ENCODE assay signal across 9 cellular contexts in genomic region chr14:36655963-36656768, GRCh38. TPM values are rescaled to one million over a fixed set of nuclear protein-coding genes. Genes with fewer than 3 reads are reported as not detected.
DNase-seq lines count a peak whose midpoint lies in the region; ATAC-seq and TF ChIP-seq lines count a peak whose summit lies in the region.
"Had no signal": no experiment of that assay in that cellular context is flagged by ENCODE, and none has a peak within 500 bp of the region (broad histone marks: within the 10 kb centered on the region; RNA-seq: fewer than 3 reads in every experiment).

No MANE protein-coding gene starts in this region.

- TF ChIP-seq CTCF in AG09309 (IDR thresholded peaks at IDR 0.05; ENCODE audit: control insufficient read depth, insufficient read depth, low read depth, low read length, missing control alignments), result peak; percentile 53

- H3K4me1 ChIP-seq in right cardiac atrium (ENCODE audit: control insufficient read depth, insufficient read depth, low read length) (no peaks in the 10 kb centered on the region), thymus (ENCODE audit: control insufficient read depth, insufficient read depth, low read length) (no peaks in the 10 kb centered on the region)

- H3K27me3 ChIP-seq in right cardiac atrium (ENCODE audit: control insufficient read depth, insufficient read depth) (peaks cover 6% of the 10 kb centered on the region), thymus (ENCODE audit: control insufficient read depth, insufficient read depth) (peaks cover 85% of the 10 kb centered on the region)

- WGBS in right cardiac atrium, result 4% methylated on average over 52 of the region's 52 CpGs
- 6% methylated on average over 52 of the region's 52 CpGs for WGBS in thymus

- H3K27ac ChIP-seq in right cardiac atrium (ENCODE audit: low read length), result no peak overlapping the region
- peak overlapping the region; percentile 80 for H3K27ac ChIP-seq in thymus (ENCODE audit: low read depth)

- H3K9me3 ChIP-seq in right cardiac atrium (ENCODE audit: control insufficient read depth, low read length) (no peaks in the 10 kb centered on the region), thymus (ENCODE audit: control insufficient read depth) (no peaks in the 10 kb centered on the region)
- H3K9me3 ChIP-seq: HAP-1 had no signal

- H3K4me3 ChIP-seq in AG09309 (ENCODE audit: control insufficient read depth, low read depth, low read length), result no peak overlapping the region
- peak overlapping the region; percentile 1 for H3K4me3 ChIP-seq in right cardiac atrium (ENCODE audit: low read length)
- peak overlapping the region; percentile 27 for H3K4me3 ChIP-seq in thymus (ENCODE audit: low read length)
- H3K4me3 ChIP-seq: HAP-1 had no signal

- ATAC-seq in GM19395 (IDR thresholded peaks at IDR 0.05; ENCODE audit: unreplicated experiment) (peak; percentile 47), right cardiac atrium (peak in 1 of 2 donors; percentile 15), GM21723 (IDR thresholded peaks at IDR 0.05; ENCODE audit: unreplicated experiment) (no peak), GM18873 (IDR thresholded peaks at IDR 0.05; ENCODE audit: low FRiP score, unreplicated experiment) (no peak)

- intact Hi-C loops in right cardiac atrium (cut with DNase I), result no loop called here

- no peaks in the 10 kb centered on the region for H3K36me3 ChIP-seq in thymus (ENCODE audit: control insufficient read depth, insufficient read depth)
- H3K36me3 ChIP-seq: HAP-1 had no signal

- no peak for DNase-seq in AG09309 (ENCODE audit: low read depth)
- peak; percentile 67 for DNase-seq in SW480 (ENCODE audit: low spot score)
- peak in 1 of 3 donors; percentile 48 for DNase-seq in right cardiac atrium
- DNase-seq in cerebellum (ENCODE audit: low spot score), result no peak

RNA-seq across cellular contexts. Expression of gene PAX9, which starts 5.5 kb away (rescaled TPM):
- not detected for total RNA-seq in right cardiac atrium
- not detected for polyA plus RNA-seq in right cardiac atrium
- polyA plus RNA-seq in thymus, result 30.9 TPM
- not detected for total RNA-seq in cerebellum
